In the genomic region with DNA sequence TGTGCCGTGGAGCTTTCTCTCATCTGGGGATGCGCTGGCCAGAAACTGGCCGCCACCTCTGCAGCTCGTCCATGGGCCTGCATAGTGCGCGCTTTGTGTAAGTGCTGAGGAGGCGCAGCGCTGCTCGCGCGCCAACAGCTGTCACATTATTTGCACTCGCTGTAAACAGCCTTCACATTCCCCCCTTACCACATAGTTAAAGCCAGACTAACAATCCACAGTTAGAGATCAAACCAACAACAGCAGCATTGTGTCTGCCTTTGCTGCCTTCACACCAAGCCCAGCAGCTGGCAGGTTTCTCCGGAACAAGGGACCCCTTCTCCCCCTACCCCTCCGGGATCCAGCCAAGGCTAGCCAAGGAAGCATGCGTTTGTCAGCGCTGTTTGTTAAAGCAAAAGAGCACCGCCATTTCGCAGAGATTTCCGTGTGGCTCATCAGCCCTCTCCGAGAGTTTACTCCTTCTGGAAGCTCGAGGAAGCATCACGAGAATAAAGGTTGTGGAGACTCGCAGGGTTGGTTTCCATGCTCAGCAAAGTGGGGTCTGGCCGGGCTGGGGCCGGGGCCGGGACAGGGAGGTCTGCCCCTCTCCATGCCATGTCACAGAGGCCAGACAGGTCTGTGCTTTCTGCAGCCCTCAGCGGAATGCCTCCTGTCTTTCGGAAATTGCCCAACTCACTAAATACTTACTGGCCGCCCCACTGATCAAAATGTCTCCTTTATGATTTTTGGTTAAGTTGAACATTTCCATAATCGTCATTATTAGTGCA, we compare ENCODE assay signal across 2 cellular contexts.
A peak's percentile ranks its signal among the peaks of the same experiment; 100 is the strongest.
TF ChIP-seq lines count a peak whose summit lies in the region.

No MANE protein-coding gene starts in this region.

TF ChIP-seq in HEK293, 187 proteins besides CTCF, POLR2A, EP300 and RAD21 (continued from another document):
- TF ChIP-seq ZEB2 (tag by site-specific recombination; IDR thresholded peaks at IDR 0.05) (no peak), ZNF747 (tag by site-specific recombination; IDR thresholded peaks at IDR 0.05) (no peak), ZSCAN23 (tag by site-specific recombination; IDR thresholded peaks at IDR 0.05) (no peak), KLF1 (tag by site-specific recombination; IDR thresholded peaks at IDR 0.05) (0 out of 2 replicates have a peak, but pooled peaks have one; percentile 35), GLIS2 (tag by site-specific recombination; IDR thresholded peaks at IDR 0.05) (no peak), ZNF610 (tag by site-specific recombination; IDR thresholded peaks at IDR 0.05; ENCODE audit: borderline replicate concordance) (no peak), KLF7 (tag by site-specific recombination; IDR thresholded peaks at IDR 0.05; ENCODE audit: borderline replicate concordance) (no peak), ZNF600 (tag by site-specific recombination; IDR thresholded peaks at IDR 0.05) (0 out of 2 replicates have a peak, but pooled peaks have one; percentile 31), ZNF157 (tag by site-specific recombination; IDR thresholded peaks at IDR 0.05) (no peak), ZNF76 (tag by site-specific recombination; IDR thresholded peaks at IDR 0.05; ENCODE audit: borderline replicate concordance, low read depth) (no peak)
- TF ChIP-seq, protein P1, sequence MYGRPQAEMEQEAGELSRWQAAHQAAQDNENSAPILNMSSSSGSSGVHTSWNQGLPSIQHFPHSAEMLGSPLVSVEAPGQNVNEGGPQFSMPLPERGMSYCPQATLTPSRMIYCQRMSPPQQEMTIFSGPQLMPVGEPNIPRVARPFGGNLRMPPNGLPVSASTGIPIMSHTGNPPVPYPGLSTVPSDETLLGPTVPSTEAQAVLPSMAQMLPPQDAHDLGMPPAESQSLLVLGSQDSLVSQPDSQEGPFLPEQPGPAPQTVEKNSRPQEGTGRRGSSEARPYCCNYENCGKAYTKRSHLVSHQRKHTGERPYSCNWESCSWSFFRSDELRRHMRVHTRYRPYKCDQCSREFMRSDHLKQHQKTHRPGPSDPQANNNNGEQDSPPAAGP (tag by site-specific recombination; IDR thresholded peaks at IDR 0.05): peak; percentile 33; the same call in 1 of the 2 replicates
- TF ChIP-seq, protein P2, sequence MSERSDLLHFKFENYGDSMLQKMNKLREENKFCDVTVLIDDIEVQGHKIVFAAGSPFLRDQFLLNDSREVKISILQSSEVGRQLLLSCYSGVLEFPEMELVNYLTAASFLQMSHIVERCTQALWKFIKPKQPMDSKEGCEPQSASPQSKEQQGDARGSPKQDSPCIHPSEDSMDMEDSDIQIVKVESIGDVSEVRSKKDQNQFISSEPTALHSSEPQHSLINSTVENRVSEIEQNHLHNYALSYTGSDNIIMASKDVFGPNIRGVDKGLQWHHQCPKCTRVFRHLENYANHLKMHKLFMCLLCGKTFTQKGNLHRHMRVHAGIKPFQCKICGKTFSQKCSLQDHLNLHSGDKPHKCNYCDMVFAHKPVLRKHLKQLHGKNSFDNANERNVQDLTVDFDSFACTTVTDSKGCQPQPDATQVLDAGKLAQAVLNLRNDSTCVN (tag by site-specific recombination; optimal IDR thresholded peaks at IDR 0.05): peak; percentile 8
- TF ChIP-seq, protein P3, sequence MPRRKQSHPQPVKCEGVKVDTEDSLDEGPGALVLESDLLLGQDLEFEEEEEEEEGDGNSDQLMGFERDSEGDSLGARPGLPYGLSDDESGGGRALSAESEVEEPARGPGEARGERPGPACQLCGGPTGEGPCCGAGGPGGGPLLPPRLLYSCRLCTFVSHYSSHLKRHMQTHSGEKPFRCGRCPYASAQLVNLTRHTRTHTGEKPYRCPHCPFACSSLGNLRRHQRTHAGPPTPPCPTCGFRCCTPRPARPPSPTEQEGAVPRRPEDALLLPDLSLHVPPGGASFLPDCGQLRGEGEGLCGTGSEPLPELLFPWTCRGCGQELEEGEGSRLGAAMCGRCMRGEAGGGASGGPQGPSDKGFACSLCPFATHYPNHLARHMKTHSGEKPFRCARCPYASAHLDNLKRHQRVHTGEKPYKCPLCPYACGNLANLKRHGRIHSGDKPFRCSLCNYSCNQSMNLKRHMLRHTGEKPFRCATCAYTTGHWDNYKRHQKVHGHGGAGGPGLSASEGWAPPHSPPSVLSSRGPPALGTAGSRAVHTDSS (tag by site-specific recombination; IDR thresholded peaks at IDR 0.05): no peak
- TF ChIP-seq, protein P4, sequence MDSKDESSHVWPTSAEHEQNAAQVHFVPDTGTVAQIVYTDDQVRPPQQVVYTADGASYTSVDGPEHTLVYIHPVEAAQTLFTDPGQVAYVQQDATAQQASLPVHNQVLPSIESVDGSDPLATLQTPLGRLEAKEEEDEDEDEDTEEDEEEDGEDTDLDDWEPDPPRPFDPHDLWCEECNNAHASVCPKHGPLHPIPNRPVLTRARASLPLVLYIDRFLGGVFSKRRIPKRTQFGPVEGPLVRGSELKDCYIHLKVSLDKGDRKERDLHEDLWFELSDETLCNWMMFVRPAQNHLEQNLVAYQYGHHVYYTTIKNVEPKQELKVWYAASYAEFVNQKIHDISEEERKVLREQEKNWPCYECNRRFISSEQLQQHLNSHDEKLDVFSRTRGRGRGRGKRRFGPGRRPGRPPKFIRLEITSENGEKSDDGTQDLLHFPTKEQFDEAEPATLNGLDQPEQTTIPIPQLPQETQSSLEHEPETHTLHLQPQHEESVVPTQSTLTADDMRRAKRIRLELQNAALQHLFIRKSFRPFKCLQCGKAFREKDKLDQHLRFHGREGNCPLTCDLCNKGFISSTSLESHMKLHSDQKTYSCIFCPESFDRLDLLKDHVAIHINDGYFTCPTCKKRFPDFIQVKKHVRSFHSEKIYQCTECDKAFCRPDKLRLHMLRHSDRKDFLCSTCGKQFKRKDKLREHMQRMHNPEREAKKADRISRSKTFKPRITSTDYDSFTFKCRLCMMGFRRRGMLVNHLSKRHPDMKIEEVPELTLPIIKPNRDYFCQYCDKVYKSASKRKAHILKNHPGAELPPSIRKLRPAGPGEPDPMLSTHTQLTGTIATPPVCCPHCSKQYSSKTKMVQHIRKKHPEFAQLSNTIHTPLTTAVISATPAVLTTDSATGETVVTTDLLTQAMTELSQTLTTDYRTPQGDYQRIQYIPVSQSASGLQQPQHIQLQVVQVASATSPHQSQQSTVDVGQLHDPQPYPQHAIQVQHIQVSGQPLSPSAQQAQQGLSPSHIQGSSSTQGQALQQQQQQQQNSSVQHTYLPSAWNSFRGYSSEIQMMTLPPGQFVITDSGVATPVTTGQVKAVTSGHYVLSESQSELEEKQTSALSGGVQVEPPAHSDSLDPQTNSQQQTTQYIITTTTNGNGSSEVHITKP (tag by site-specific recombination; IDR thresholded peaks at IDR 0.05): peak; percentile 38; the same call in 1 of the 2 replicates
- TF ChIP-seq, protein P5, sequence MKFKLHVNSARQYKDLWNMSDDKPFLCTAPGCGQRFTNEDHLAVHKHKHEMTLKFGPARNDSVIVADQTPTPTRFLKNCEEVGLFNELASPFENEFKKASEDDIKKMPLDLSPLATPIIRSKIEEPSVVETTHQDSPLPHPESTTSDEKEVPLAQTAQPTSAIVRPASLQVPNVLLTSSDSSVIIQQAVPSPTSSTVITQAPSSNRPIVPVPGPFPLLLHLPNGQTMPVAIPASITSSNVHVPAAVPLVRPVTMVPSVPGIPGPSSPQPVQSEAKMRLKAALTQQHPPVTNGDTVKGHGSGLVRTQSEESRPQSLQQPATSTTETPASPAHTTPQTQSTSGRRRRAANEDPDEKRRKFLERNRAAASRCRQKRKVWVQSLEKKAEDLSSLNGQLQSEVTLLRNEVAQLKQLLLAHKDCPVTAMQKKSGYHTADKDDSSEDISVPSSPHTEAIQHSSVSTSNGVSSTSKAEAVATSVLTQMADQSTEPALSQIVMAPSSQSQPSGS (tag by site-specific recombination; IDR thresholded peaks at IDR 0.05; ENCODE audit: low read depth): no peak

TF ChIP-seq in WTC11, 78 proteins besides CTCF, POLR2A, EP300 and RAD21 (continued from another document):
- TF ChIP-seq, protein P6, sequence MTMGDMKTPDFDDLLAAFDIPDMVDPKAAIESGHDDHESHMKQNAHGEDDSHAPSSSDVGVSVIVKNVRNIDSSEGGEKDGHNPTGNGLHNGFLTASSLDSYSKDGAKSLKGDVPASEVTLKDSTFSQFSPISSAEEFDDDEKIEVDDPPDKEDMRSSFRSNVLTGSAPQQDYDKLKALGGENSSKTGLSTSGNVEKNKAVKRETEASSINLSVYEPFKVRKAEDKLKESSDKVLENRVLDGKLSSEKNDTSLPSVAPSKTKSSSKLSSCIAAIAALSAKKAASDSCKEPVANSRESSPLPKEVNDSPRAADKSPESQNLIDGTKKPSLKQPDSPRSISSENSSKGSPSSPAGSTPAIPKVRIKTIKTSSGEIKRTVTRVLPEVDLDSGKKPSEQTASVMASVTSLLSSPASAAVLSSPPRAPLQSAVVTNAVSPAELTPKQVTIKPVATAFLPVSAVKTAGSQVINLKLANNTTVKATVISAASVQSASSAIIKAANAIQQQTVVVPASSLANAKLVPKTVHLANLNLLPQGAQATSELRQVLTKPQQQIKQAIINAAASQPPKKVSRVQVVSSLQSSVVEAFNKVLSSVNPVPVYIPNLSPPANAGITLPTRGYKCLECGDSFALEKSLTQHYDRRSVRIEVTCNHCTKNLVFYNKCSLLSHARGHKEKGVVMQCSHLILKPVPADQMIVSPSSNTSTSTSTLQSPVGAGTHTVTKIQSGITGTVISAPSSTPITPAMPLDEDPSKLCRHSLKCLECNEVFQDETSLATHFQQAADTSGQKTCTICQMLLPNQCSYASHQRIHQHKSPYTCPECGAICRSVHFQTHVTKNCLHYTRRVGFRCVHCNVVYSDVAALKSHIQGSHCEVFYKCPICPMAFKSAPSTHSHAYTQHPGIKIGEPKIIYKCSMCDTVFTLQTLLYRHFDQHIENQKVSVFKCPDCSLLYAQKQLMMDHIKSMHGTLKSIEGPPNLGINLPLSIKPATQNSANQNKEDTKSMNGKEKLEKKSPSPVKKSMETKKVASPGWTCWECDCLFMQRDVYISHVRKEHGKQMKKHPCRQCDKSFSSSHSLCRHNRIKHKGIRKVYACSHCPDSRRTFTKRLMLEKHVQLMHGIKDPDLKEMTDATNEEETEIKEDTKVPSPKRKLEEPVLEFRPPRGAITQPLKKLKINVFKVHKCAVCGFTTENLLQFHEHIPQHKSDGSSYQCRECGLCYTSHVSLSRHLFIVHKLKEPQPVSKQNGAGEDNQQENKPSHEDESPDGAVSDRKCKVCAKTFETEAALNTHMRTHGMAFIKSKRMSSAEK (CRISPR knock-in tag; IDR thresholded peaks at IDR 0.05; ENCODE audit: borderline replicate concordance): no peak
- TF ChIP-seq KAT7 (CRISPR knock-in tag; IDR thresholded peaks at IDR 0.05; ENCODE audit: borderline replicate concordance) (no peak), MYBL2 (CRISPR knock-in tag; IDR thresholded peaks at IDR 0.05) (no peak), PRRX2 (CRISPR knock-in tag; IDR thresholded peaks at IDR 0.05) (no peak)
- TF ChIP-seq, protein P7, sequence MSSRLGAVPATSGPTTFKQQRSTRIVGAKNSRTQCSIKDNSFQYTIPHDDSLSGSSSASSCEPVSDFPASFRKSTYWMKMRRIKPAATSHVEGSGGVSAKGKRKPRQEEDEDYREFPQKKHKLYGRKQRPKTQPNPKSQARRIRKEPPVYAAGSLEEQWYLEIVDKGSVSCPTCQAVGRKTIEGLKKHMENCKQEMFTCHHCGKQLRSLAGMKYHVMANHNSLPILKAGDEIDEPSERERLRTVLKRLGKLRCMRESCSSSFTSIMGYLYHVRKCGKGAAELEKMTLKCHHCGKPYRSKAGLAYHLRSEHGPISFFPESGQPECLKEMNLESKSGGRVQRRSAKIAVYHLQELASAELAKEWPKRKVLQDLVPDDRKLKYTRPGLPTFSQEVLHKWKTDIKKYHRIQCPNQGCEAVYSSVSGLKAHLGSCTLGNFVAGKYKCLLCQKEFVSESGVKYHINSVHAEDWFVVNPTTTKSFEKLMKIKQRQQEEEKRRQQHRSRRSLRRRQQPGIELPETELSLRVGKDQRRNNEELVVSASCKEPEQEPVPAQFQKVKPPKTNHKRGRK (CRISPR knock-in tag; IDR thresholded peaks at IDR 0.05; ENCODE audit: borderline replicate concordance): no peak
- TF ChIP-seq, protein P8, sequence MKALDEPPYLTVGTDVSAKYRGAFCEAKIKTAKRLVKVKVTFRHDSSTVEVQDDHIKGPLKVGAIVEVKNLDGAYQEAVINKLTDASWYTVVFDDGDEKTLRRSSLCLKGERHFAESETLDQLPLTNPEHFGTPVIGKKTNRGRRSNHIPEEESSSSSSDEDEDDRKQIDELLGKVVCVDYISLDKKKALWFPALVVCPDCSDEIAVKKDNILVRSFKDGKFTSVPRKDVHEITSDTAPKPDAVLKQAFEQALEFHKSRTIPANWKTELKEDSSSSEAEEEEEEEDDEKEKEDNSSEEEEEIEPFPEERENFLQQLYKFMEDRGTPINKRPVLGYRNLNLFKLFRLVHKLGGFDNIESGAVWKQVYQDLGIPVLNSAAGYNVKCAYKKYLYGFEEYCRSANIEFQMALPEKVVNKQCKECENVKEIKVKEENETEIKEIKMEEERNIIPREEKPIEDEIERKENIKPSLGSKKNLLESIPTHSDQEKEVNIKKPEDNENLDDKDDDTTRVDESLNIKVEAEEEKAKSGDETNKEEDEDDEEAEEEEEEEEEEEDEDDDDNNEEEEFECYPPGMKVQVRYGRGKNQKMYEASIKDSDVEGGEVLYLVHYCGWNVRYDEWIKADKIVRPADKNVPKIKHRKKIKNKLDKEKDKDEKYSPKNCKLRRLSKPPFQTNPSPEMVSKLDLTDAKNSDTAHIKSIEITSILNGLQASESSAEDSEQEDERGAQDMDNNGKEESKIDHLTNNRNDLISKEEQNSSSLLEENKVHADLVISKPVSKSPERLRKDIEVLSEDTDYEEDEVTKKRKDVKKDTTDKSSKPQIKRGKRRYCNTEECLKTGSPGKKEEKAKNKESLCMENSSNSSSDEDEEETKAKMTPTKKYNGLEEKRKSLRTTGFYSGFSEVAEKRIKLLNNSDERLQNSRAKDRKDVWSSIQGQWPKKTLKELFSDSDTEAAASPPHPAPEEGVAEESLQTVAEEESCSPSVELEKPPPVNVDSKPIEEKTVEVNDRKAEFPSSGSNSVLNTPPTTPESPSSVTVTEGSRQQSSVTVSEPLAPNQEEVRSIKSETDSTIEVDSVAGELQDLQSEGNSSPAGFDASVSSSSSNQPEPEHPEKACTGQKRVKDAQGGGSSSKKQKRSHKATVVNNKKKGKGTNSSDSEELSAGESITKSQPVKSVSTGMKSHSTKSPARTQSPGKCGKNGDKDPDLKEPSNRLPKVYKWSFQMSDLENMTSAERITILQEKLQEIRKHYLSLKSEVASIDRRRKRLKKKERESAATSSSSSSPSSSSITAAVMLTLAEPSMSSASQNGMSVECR (CRISPR knock-in tag; IDR thresholded peaks at IDR 0.05; ENCODE audit: borderline replicate concordance): no peak
